In genomic region chr13:40984670-40985366, GRCh38 we compare ENCODE assay signal across 8 cellular contexts. TPM values are rescaled to one million over a fixed set of nuclear protein-coding genes. Genes with fewer than 3 reads are reported as not detected.
DNase-seq lines count a peak whose midpoint lies in the region; ATAC-seq and TF ChIP-seq lines count a peak whose summit lies in the region.

No MANE protein-coding gene starts in this region.

- peak; percentile 19 for DNase-seq in A172 (ENCODE audit: low spot score)
- no peak for DNase-seq in coronary artery (ENCODE audit: low spot score)
- DNase-seq in osteoblast (ENCODE audit: insufficient read length, low spot score, missing footprints), result no peak
- no peak for DNase-seq in stimulated activated CD4-positive, alpha-beta T cell treated with anti-CD3 and anti-CD28 coated beads, Interleukin-12 subunit alpha, Interleukin-12 subunit beta, amount 100 ng/mL, for 4 hours
- no peak for DNase-seq in lower leg skin (ENCODE audit: low spot score in 2 of 2)
- DNase-seq in T1000 (lab: John Stamatoyannopoulos, UW), result no peak

- no peaks in the 10 kb centered on the region for H3K9me3 ChIP-seq in osteoblast (ENCODE audit: low read depth, low read length)

- no peak overlapping the region for H2AFZ ChIP-seq in osteoblast (ENCODE audit: low read length)

- peak; percentile 59 for ATAC-seq in GM19438 (IDR thresholded peaks at IDR 0.05; ENCODE audit: low read depth, unreplicated experiment)
- ATAC-seq in HG03565 (IDR thresholded peaks at IDR 0.05; ENCODE audit: unreplicated experiment), result peak; percentile 39

- H3K79me2 ChIP-seq in osteoblast (ENCODE audit: insufficient read depth, low read length), result peaks cover 74% of the 10 kb centered on the region

- 33 to 34% methylated on average over 3 of the region's 3 CpGs for WGBS in lower leg skin, 2 donors

- TF ChIP-seq POLR2A in lower leg skin (IDR thresholded peaks at IDR 0.05), result no peak

- no peaks in the 10 kb centered on the region for H3K27me3 ChIP-seq in osteoblast (ENCODE audit: insufficient read depth, low read length)

- TF ChIP-seq CTCF in coronary artery (IDR thresholded peaks at IDR 0.05), result no peak
- no peak for TF ChIP-seq CTCF in osteoblast (IDR thresholded peaks at IDR 0.05; ENCODE audit: extremely low read depth, low read depth, low read length)
- TF ChIP-seq CTCF in lower leg skin (IDR thresholded peaks at IDR 0.05), result no peak

- H3K36me3 ChIP-seq in osteoblast (ENCODE audit: insufficient read depth, low read length), result no peaks in the 10 kb centered on the region

- H3K4me3 ChIP-seq in coronary artery, result peak overlapping the region; percentile 53
- peak overlapping the region; percentile 57 for H3K4me3 ChIP-seq in osteoblast (ENCODE audit: insufficient read depth, low read length)
- no peak overlapping the region for H3K4me3 ChIP-seq in lower leg skin (ENCODE audit: low read depth, poor library complexity, severe bottlenecking)

- H3K4me2 ChIP-seq in osteoblast (ENCODE audit: insufficient read depth, low read length), result peak overlapping the region; percentile 85

- peaks cover 18% of the 10 kb centered on the region for H3K4me1 ChIP-seq in osteoblast (ENCODE audit: insufficient read depth, low read length)

- H3K27ac ChIP-seq in coronary artery (peak overlapping the region; percentile 54 to 64), osteoblast (ENCODE audit: low read depth, low read length) (peak overlapping the region; percentile 37)

- peaks cover 9% of the 10 kb centered on the region for H4K20me1 ChIP-seq in osteoblast (ENCODE audit: insufficient read depth, low read length)

- intact Hi-C loops in lower leg skin (cut with DNase I; ENCODE audit: low total_unique reads), result no loop called here

RNA-seq across cellular contexts. Expression of gene ELF1, which starts 34.3 kb away (rescaled TPM):
- total RNA-seq in A172 (2014; rRNA removed; shearing (Covaris generic)), result 6.9 and 8.8 TPM in 2 replicates
- total RNA-seq in osteoblast (60.7 and 63.0 TPM in 2 replicates), lower leg skin (100 to 1,000 TPM; 112 to 137 (median 125) TPM)
